Comparison of ENCODE assay signal across 7 cellular contexts in genomic region chr11:62613275-62613864, GRCh38. TPM values are rescaled to one million over a fixed set of nuclear protein-coding genes. Genes with fewer than 3 reads are reported as not detected.
DNase-seq lines count a peak whose midpoint lies in the region; ATAC-seq, FAIRE-seq and TF ChIP-seq lines count a peak whose summit lies in the region.

No MANE protein-coding gene starts in this region.

- no peaks in the 10 kb centered on the region for H3K27me3 Mint-ChIP-seq in IgD-negative memory B cell
- H3K27me3 Mint-ChIP-seq in activated naive CD8-positive, alpha-beta T cell treated with anti-CD3 and anti-CD28 coated beads for 36 hours, result no peaks in the 10 kb centered on the region

- H3K27ac Mint-ChIP-seq in IgD-negative memory B cell, result peak overlapping the region in 2 of 3 donors; percentile 90 to 92
- peak overlapping the region; percentile 87 for H3K27ac Mint-ChIP-seq in activated naive CD8-positive, alpha-beta T cell treated with anti-CD3 and anti-CD28 coated beads for 36 hours

- ATAC-seq in HG02884 (IDR thresholded peaks at IDR 0.05; ENCODE audit: unreplicated experiment), result no peak
- ATAC-seq in GM21529 (IDR thresholded peaks at IDR 0.05; ENCODE audit: unreplicated experiment), result no peak

- H3K4me1 ChIP-seq in kidney (ENCODE audit: control insufficient read depth in 1 of 2, insufficient read depth in 1 of 2, low read depth in 1 of 2, low read length in 2 of 2), result peaks cover 4 to 26% of the 10 kb centered on the region in 2 donors

- H3K9me3 ChIP-seq in kidney (ENCODE audit: control insufficient read depth in 1 of 2, low read length in 2 of 2), result no peaks in the 10 kb centered on the region

- H3K36me3 Mint-ChIP-seq in IgD-negative memory B cell, result peaks cover 2% of the 10 kb centered on the region
- peaks cover 35% of the 10 kb centered on the region for H3K36me3 Mint-ChIP-seq in activated naive CD8-positive, alpha-beta T cell treated with anti-CD3 and anti-CD28 coated beads for 36 hours

- H3K9me3 Mint-ChIP-seq in IgD-negative memory B cell, result no peaks in the 10 kb centered on the region
- no peaks in the 10 kb centered on the region for H3K9me3 Mint-ChIP-seq in activated naive CD8-positive, alpha-beta T cell treated with anti-CD3 and anti-CD28 coated beads for 36 hours

- no peak for DNase-seq in activated naive CD8-positive, alpha-beta T cell treated with anti-CD3 and anti-CD28 coated beads for 36 hours
- DNase-seq in kidney, result no peak
- DNase-seq in substantia nigra (lab: John Stamatoyannopoulos, UW), result peak in 26 of 49 donors; percentile 47 to 94 (median 73)
- DNase-seq in central memory CD4-positive, alpha-beta T cell, result no peak

- no peak for FAIRE-seq in kidney (lab: Jason Lieb, UNC)

- H3K36me3 ChIP-seq in kidney (ENCODE audit: control insufficient read depth in 1 of 2, insufficient read depth in 2 of 2, low read length in 2 of 2), result peaks cover 5 to 9% of the 10 kb centered on the region in 2 donors

- no peak for TF ChIP-seq CTCF in kidney (IDR thresholded peaks at IDR 0.05; ENCODE audit: borderline replicate concordance, extremely low read depth, insufficient read depth)

- intact Hi-C loops in kidney (cut with DNase I), result no loop called here

- peaks cover 7 to 9% (median 8%) of the 10 kb centered on the region in 3 donors for H3K4me1 Mint-ChIP-seq in IgD-negative memory B cell
- H3K4me1 Mint-ChIP-seq in activated naive CD8-positive, alpha-beta T cell treated with anti-CD3 and anti-CD28 coated beads for 36 hours, result peaks cover 36% of the 10 kb centered on the region

- peak overlapping the region in 1 of 2 donors; percentile 24 for H3K9ac ChIP-seq in kidney (ENCODE audit: low read length in 2 of 2)

- H3K27ac ChIP-seq in kidney (ENCODE audit: low read depth in 2 of 2, low read length in 2 of 2) (peak overlapping the region; percentile 88 to 92), substantia nigra (ENCODE audit: low read depth, low read length, poor library complexity, severe bottlenecking) (peak overlapping the region; percentile 95)

- H3K4me3 ChIP-seq in kidney (ENCODE audit: low read length in 2 of 2), result peak overlapping the region in 1 of 2 donors; percentile 35

- H3K4me3 Mint-ChIP-seq in IgD-negative memory B cell, result peak overlapping the region in 2 of 4 donors; percentile 57 to 77
- no peak overlapping the region for H3K4me3 Mint-ChIP-seq in activated naive CD8-positive, alpha-beta T cell treated with anti-CD3 and anti-CD28 coated beads for 36 hours

RNA-seq across cellular contexts. Expression of gene ROM1, which starts 0.3 kb away (rescaled TPM):
- polyA plus RNA-seq in IgD-negative memory B cell (0.19 TPM), kidney (ENCODE audit: insufficient read depth, low read depth, low replicate concordance) (11.1 TPM)
- total RNA-seq in activated naive CD8-positive, alpha-beta T cell treated with anti-CD3 and anti-CD28 coated beads for 36 hours, result 1 to 10 TPM; 2.0 to 2.8 TPM
- 7.9 TPM for total RNA-seq in kidney

RNA-seq across cellular contexts. Expression of gene EML3, which starts 0.8 kb away (rescaled TPM):
- polyA plus RNA-seq in IgD-negative memory B cell, result 13.8 TPM
- 100 to 1,000 TPM; 112 to 121 TPM for total RNA-seq in activated naive CD8-positive, alpha-beta T cell treated with anti-CD3 and anti-CD28 coated beads for 36 hours
- 83.3 TPM for total RNA-seq in kidney
- polyA plus RNA-seq in kidney (ENCODE audit: insufficient read depth, low read depth, low replicate concordance), result 35.0 TPM

RNA-seq across cellular contexts. Expression of gene B3GAT3, which starts 8.4 kb away (rescaled TPM):
- polyA plus RNA-seq in IgD-negative memory B cell (36.1 TPM), kidney (ENCODE audit: insufficient read depth, low read depth, low replicate concordance) (66.2 TPM)
- 10 to 100 TPM; 63.0 to 68.7 TPM for total RNA-seq in activated naive CD8-positive, alpha-beta T cell treated with anti-CD3 and anti-CD28 coated beads for 36 hours
- total RNA-seq in kidney, result 50.6 TPM

RNA-seq across cellular contexts. Expression of gene MTA2, which starts 11.7 kb away (rescaled TPM):
- polyA plus RNA-seq in IgD-negative memory B cell (32.9 TPM), kidney (ENCODE audit: insufficient read depth, low read depth, low replicate concordance) (34.4 TPM)
- 100 to 1,000 TPM; 196 to 200 TPM for total RNA-seq in activated naive CD8-positive, alpha-beta T cell treated with anti-CD3 and anti-CD28 coated beads for 36 hours
- 71.8 TPM for total RNA-seq in kidney

RNA-seq across cellular contexts. Expression of gene TUT1, which starts 22.0 kb away (rescaled TPM):
- polyA plus RNA-seq in IgD-negative memory B cell, result 19.2 TPM
- 10 to 100 TPM; 29.1 to 32.2 TPM for total RNA-seq in activated naive CD8-positive, alpha-beta T cell treated with anti-CD3 and anti-CD28 coated beads for 36 hours
- 29.5 TPM for total RNA-seq in kidney
- polyA plus RNA-seq in kidney (ENCODE audit: insufficient read depth, low read depth, low replicate concordance), result 18.7 TPM

Comparison
In these comparisons a context has a peak if more than half of its experiments do, and no peak if none do; other contexts are left out.
1. DNase-seq: peak in substantia nigra (26 of 49); none in activated naive CD8-positive, alpha-beta T cell treated with anti-CD3 and anti-CD28 coated beads for 36 hours (single experiment), kidney (single experiment) and central memory CD4-positive, alpha-beta T cell (single experiment).